12 cellular contexts compared by ENCODE assay signal in the genomic region with DNA sequence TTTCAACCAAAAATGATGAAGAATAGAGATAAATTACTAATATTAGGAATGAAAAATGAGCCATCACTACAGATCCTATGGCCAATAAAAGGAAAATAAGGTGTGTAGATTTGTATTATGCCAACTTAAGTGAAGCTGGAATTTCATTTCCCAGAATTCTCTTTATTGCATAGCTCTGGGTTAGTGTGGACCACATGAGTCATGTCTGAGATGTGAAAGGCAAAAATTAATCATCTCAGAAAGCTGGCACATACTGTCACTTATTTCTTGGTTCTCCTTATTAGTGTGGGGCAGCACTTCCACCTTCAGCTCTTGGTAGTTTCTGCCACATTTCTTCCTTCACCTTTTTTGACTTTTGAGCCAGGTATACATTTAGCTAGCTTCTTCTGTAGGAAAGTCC.
A peak's percentile ranks its signal among the peaks of the same experiment; 100 is the strongest.
DNase-seq lines count a peak whose midpoint lies in the region; ATAC-seq, FAIRE-seq and TF ChIP-seq lines count a peak whose summit lies in the region.
"Had no signal": no experiment of that assay in that cellular context is flagged by ENCODE, and none has a peak within 500 bp of the region (broad histone marks: within the 10 kb centered on the region; RNA-seq: fewer than 3 reads in every experiment).

No MANE protein-coding gene starts in this region.

- TF ChIP-seq CTCF in AG09309 (IDR thresholded peaks at IDR 0.05; ENCODE audit: control insufficient read depth, insufficient read depth, low read depth, low read length, missing control alignments) (no peak), GM12865 (IDR thresholded peaks at IDR 0.05; ENCODE audit: insufficient read depth, low read depth, low read length, missing control alignments) (no peak), fibroblast of pulmonary artery (IDR thresholded peaks at IDR 0.05; ENCODE audit: low read length, missing control alignments) (no peak), D721Med (IDR thresholded peaks at IDR 0.05; ENCODE audit: insufficient read depth, missing control alignments) (no peak)

- no peak for FAIRE-seq in D721Med (lab: Jason Lieb, UNC)

- H3K4me3 ChIP-seq in AG09309 (ENCODE audit: control insufficient read depth, low read depth, low read length) (no peak overlapping the region), GM12865 (ENCODE audit: low read depth, low read length) (no peak overlapping the region), fibroblast of pulmonary artery (replicated peaks; ENCODE audit: low read depth, low read length) (no peak overlapping the region)
- H3K4me3 ChIP-seq: thyroid gland had no signal

- DNase-seq in AG09309 (ENCODE audit: low read depth) (peak; percentile 2), GM12865 (ENCODE audit: low read depth) (peak; percentile 5), RPMI7951 (ENCODE audit: low read depth) (peak; percentile 71), fibroblast of pulmonary artery (ENCODE audit: low read depth) (peak; percentile 23), D721Med (ENCODE audit: insufficient read length, low spot score) (no peak), AML-193 (lab: John Stamatoyannopoulos, UW) (no peak), COLO668 (lab: John Stamatoyannopoulos, UW; ENCODE audit: unreplicated experiment) (no peak)
- DNase-seq: activated CD8-positive, alpha-beta memory T cell treated with anti-CD3 and anti-CD28 coated beads, Interleukin-2, amount 50 U/mL, for 48 hours; MM.1S; T1000; thyroid gland had no signal

- no peak for ATAC-seq in GM21737 (IDR thresholded peaks at IDR 0.05; ENCODE audit: unreplicated experiment)

Comparison
In these comparisons a context has a peak if more than half of its experiments do, and no peak if none do; other contexts are left out.
1. DNase-seq: peak in AG09309 (single experiment), GM12865 (single experiment), RPMI7951 (single experiment) and fibroblast of pulmonary artery (single experiment); none in D721Med (single experiment), AML-193 (0 of 2) and COLO668 (single experiment).